In the genomic region with DNA sequence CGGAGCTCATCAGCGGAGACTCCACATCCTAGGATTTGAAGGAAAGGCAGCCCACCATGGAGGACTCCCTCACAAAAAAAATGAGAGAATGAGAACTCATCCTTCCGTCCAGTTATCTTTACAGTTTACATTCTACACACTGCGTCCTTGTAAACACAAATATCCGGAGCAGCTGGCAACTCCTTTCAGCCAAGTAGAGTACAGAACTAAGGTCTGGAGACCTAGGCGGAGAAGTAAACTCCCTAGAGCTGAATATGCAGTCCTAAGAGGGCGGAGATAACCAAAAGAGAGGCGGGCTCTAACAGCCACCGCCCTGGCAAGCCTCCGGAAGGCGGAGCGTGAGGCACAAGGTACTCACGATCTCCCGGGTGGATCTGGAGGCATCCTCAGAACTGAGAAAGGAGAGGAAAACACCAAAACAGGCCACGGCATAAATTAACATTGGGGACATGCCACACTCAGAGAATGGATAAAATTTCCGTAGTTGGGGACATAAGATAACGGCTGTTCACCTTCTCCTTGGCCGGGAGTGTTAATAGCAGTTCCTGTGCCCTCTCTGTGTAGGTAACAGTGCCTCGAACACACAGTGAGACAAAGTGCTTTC, we compare ENCODE assay signal across 8 cellular contexts. TPM values are rescaled to one million over a fixed set of nuclear protein-coding genes. Genes with fewer than 3 reads are reported as not detected.
DNase-seq lines count a peak whose midpoint lies in the region; ATAC-seq and TF ChIP-seq lines count a peak whose summit lies in the region.

No MANE protein-coding gene starts in this region.

- TF ChIP-seq CTCF in HFF-Myc (IDR thresholded peaks at IDR 0.05; ENCODE audit: low read depth, low read length, missing control alignments) (no peak), dorsolateral prefrontal cortex (IDR thresholded peaks at IDR 0.05 in 54 of 56, conservative IDR thresholded peaks at IDR 0.05 in 2 of 56; ENCODE audit: low read depth in 1 of 56, partially characterized antibody in 56 of 56) (peak in 1 of 56 donors; percentile 5), lung (IDR thresholded peaks at IDR 0.05; ENCODE audit: control extremely low read depth, extremely low read depth) (no peak)

- peaks cover 0 to 13% of the 10 kb centered on the region in 2 donors for H3K4me1 ChIP-seq in lung (ENCODE audit: control insufficient read depth in 2 of 2, insufficient read depth in 2 of 2, low read length in 2 of 2)

- intact Hi-C loops in dorsolateral prefrontal cortex (cut with DNase I), result loop anchor here (2.0 to 10.0 kb wide), 5 partner anchors 118 to 305 kb away; partner anchors contain the start of genes IMP3 (in 2 of the 2), C15orf39 (in 1 of the 2), COMMD4 (in 1 of the 2) and PTPN9 (in 1 of the 2)

- peak overlapping the region; percentile 93 for H3K4me3 ChIP-seq in HFF-Myc (replicated peaks; ENCODE audit: low read depth, low read length)
- peak overlapping the region; percentile 49 to 98 (median 90) for H3K4me3 ChIP-seq in dorsolateral prefrontal cortex
- peak overlapping the region; percentile 59 for H3K4me3 ChIP-seq in lung

- H3K27ac ChIP-seq in dorsolateral prefrontal cortex (peak overlapping the region; percentile 59 to 99 (median 94)), lung (ENCODE audit: low read depth in 1 of 2, low read length in 1 of 2) (peak overlapping the region; percentile 90 to 97)

- WGBS in lung, 2 donors, result 0 to 1% methylated on average over 19 of the region's 19 CpGs

- ATAC-seq in lung (ENCODE audit: insufficient read depth, low FRiP score) (no peak), HG03521 (IDR thresholded peaks at IDR 0.05; ENCODE audit: unreplicated experiment) (no peak)

- H3K27me3 ChIP-seq in dorsolateral prefrontal cortex (no peaks in the 10 kb centered on the region), lung (ENCODE audit: control insufficient read depth, insufficient read depth) (no peaks in the 10 kb centered on the region)

- no peaks in the 10 kb centered on the region for H3K36me3 ChIP-seq in lung (ENCODE audit: control insufficient read depth in 2 of 2, insufficient read depth in 2 of 2, low read length in 2 of 2)

- DNase-seq in AG08396 (ENCODE audit: low spot score), result peak; percentile 58
- DNase-seq in HFF-Myc (ENCODE audit: extremely low read depth, low read depth), result no peak
- DNase-seq in NCI-H748 treated with DMSO at 0.1 percent for 48 hours (lab: John Stamatoyannopoulos, UW), result peak; percentile 61
- DNase-seq in activated CD4-positive, alpha-beta T cell treated with anti-CD3 and anti-CD28 coated beads, Interleukin-2, amount 50 U/mL, for 48 hours, result peak; percentile 81 to 85
- DNase-seq in dorsolateral prefrontal cortex, result peak; percentile 51 to 88 (median 82)
- peak; percentile 86 for DNase-seq in lung (ENCODE audit: low spot score)
- peak; percentile 50 to 67 (median 57) for DNase-seq in stimulated activated CD4-positive, alpha-beta T cell treated with anti-CD3 and anti-CD28 coated beads, TNF-alpha, amount 100 ng/mL, for 4 hours (ENCODE audit: low read depth in 3 of 3)

- no peaks in the 10 kb centered on the region for H3K9me3 ChIP-seq in lung (ENCODE audit: control insufficient read depth in 2 of 2, insufficient read depth in 1 of 2, low read length in 1 of 2)

RNA-seq across cellular contexts. Expression of gene SIN3A, which starts 1.0 kb away (rescaled TPM):
- total RNA-seq in dorsolateral prefrontal cortex (10 to 100 TPM; 30.7 to 68.7 (median 47.9) TPM), lung (10 to 100 TPM; 66.1 to 86.1 TPM)
- 10 to 100 TPM in 1 of 2 donors, 1 to 10 TPM in 1; 9.8 to 19.9 TPM for polyA plus RNA-seq in lung
